14 cellular contexts compared by ENCODE assay signal in the genomic region with DNA sequence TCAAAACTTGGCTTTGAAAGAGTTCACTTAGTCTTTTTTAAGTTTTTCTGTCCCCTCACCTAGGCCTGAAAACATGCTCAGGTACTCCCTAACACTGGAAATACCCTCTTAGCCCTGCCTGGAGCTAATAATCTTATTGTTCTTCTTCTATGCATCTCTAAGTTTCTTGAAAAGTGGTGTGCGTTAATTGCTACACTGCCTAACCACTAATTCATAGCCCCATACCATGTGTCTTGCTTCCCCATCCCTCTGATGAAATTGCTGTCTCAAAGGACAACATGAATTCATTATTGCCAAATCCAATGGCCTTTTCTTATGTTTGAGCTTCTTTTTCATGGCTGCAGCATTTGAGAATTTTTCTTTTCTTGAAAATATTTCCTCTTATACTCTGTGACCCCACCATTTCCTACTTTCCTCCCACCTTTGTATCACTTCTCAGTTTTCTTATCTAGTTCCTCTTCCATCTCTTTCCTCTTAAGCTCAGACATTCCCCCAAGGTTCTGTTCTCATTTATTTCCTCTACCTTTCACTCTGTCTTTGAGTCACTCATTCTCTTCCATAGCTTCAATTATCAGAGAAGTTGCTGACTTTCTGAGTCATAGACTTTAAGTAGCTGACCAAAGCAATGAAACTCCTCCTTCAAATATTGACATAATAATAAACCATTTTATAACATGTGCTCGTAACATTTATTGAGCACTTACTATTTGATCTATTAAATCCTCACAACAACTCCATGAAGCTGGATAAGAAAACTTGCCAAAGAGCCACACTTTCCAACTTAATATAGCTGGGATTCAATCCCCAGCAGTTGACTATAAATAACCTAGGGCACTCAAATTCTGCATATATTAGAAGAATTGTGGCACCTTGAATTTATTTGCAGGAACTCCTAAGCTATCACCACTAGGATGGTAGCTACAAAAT. TPM values are rescaled to one million over a fixed set of nuclear protein-coding genes. Genes with fewer than 3 reads are reported as not detected.
DNase-seq lines count a peak whose midpoint lies in the region; ATAC-seq and TF ChIP-seq lines count a peak whose summit lies in the region.
"Had no signal": no experiment of that assay in that cellular context is flagged by ENCODE, and none has a peak within 500 bp of the region (broad histone marks: within the 10 kb centered on the region; RNA-seq: fewer than 3 reads in every experiment).

No MANE protein-coding gene starts in this region.

- peaks cover 6% of the 10 kb centered on the region for H3K9me3 Mint-ChIP-seq in natural killer cell treated with Interleukin-12 subunit alpha and Interleukin-12 subunit beta and Interleukin-15 and Interleukin-18, amount 100 ng/mL, for 72 hours
- H3K9me3 Mint-ChIP-seq in natural killer cell (peaks cover 2% of the 10 kb centered on the region in 2 donors), mesothelial cell of epicardium (peaks cover 7% of the 10 kb centered on the region)

- H3K27me3 Mint-ChIP-seq in natural killer cell treated with Interleukin-12 subunit alpha and Interleukin-12 subunit beta and Interleukin-15 and Interleukin-18, amount 100 ng/mL, for 72 hours = no peaks in the 10 kb centered on the region
- no peaks in the 10 kb centered on the region for H3K27me3 Mint-ChIP-seq in natural killer cell (ENCODE audit: low read depth in 2 of 2)
- H3K27me3 Mint-ChIP-seq in mesothelial cell of epicardium (ENCODE audit: low read depth) = no peaks in the 10 kb centered on the region
- H3K27me3 Mint-ChIP-seq: activated CD4-positive, alpha-beta memory T cell treated with anti-CD3 and anti-CD28 coated beads for 36 hours had no signal

- H3K27ac Mint-ChIP-seq in natural killer cell treated with Interleukin-12 subunit alpha and Interleukin-12 subunit beta and Interleukin-15 and Interleukin-18, amount 100 ng/mL, for 72 hours = peak overlapping the region; percentile 1 to 15
- peak overlapping the region in 1 of 2 donors; percentile 7 for H3K27ac Mint-ChIP-seq in natural killer cell
- H3K27ac Mint-ChIP-seq in mesothelial cell of epicardium = no peak overlapping the region
- H3K27ac Mint-ChIP-seq: activated CD4-positive, alpha-beta memory T cell treated with anti-CD3 and anti-CD28 coated beads for 36 hours; type B pancreatic cell had no signal

- intact Hi-C loops in natural killer cell (cut with micrococcal nuclease) = no loop called here

- TF ChIP-seq CTCF in natural killer cell (IDR thresholded peaks at IDR 0.05) = no peak
- TF ChIP-seq CTCF in mesothelial cell of epicardium (IDR thresholded peaks at IDR 0.05; ENCODE audit: unreplicated experiment) = no peak

- peaks cover under 1% of the 10 kb centered on the region for H3K36me3 Mint-ChIP-seq in natural killer cell treated with Interleukin-12 subunit alpha and Interleukin-12 subunit beta and Interleukin-15 and Interleukin-18, amount 100 ng/mL, for 72 hours
- peaks cover under 1% of the 10 kb centered on the region for H3K36me3 Mint-ChIP-seq in natural killer cell
- H3K36me3 Mint-ChIP-seq in mesothelial cell of epicardium = no peaks in the 10 kb centered on the region
- H3K36me3 Mint-ChIP-seq: activated CD4-positive, alpha-beta memory T cell treated with anti-CD3 and anti-CD28 coated beads for 36 hours; type B pancreatic cell had no signal

- DNase-seq in natural killer cell treated with Interleukin-12 subunit alpha and Interleukin-12 subunit beta and Interleukin-15 and Interleukin-18, amount 100 ng/mL, for 72 hours (ENCODE audit: low spot score) = no peak
- DNase-seq in natural killer cell (no peak), SKM-1 (lab: John Stamatoyannopoulos, UW; ENCODE audit: unreplicated experiment) (peak; percentile 86), mesothelial cell of epicardium (ENCODE audit: low spot score in 2 of 2, unreplicated experiment in 2 of 2) (no peak), KG1 (lab: John Stamatoyannopoulos, UW) (no peak), NCI-H2081 treated with DMSO at 0.1 percent for 48 hours (lab: John Stamatoyannopoulos, UW) (no peak)
- no peak for DNase-seq in stimulated activated CD4-positive, alpha-beta T cell treated with anti-CD3 and anti-CD28 coated beads, Interleukin-15, amount 100 ng/mL, for 24 hours
- DNase-seq: activated CD4-positive, alpha-beta memory T cell treated with anti-CD3 and anti-CD28 coated beads for 36 hours; colonic mucosa; NCI-H2081; stimulated activated CD4-positive, alpha-beta T cell treated with anti-CD3 and anti-CD28 coated beads, Interleukin-12 subunit alpha, Interleukin-12 subunit beta, amount 100 ng/mL, for 4 hours had no signal

- ATAC-seq in natural killer cell treated with Interleukin-12 subunit alpha and Interleukin-12 subunit beta and Interleukin-15 and Interleukin-18, amount 100 ng/mL, for 72 hours = no peak
- no peak for ATAC-seq in natural killer cell
- ATAC-seq in HG03175 (IDR thresholded peaks at IDR 0.05; ENCODE audit: unreplicated experiment) = peak; percentile 70
- ATAC-seq: A549 had no signal

- H3K4me1 Mint-ChIP-seq in natural killer cell treated with Interleukin-12 subunit alpha and Interleukin-12 subunit beta and Interleukin-15 and Interleukin-18, amount 100 ng/mL, for 72 hours (ENCODE audit: low read depth in 2 of 2) = peaks cover 10 to 11% of the 10 kb centered on the region in 2 donors
- H3K4me1 Mint-ChIP-seq in natural killer cell = peaks cover 15 to 19% of the 10 kb centered on the region in 2 donors
- H3K4me1 Mint-ChIP-seq in mesothelial cell of epicardium = no peaks in the 10 kb centered on the region

- H3K4me3 Mint-ChIP-seq in natural killer cell treated with Interleukin-12 subunit alpha and Interleukin-12 subunit beta and Interleukin-15 and Interleukin-18, amount 100 ng/mL, for 72 hours = no peak overlapping the region
- H3K4me3 Mint-ChIP-seq in natural killer cell (no peak overlapping the region), mesothelial cell of epicardium (no peak overlapping the region)
- H3K4me3 Mint-ChIP-seq: activated CD4-positive, alpha-beta memory T cell treated with anti-CD3 and anti-CD28 coated beads for 36 hours; type B pancreatic cell had no signal

RNA-seq across cellular contexts. Expression of a gene that starts 35.5 kb away (rescaled TPM):
- total RNA-seq in natural killer cell treated with Interleukin-12 subunit alpha and Interleukin-12 subunit beta and Interleukin-15 and Interleukin-18, amount 100 ng/mL, for 72 hours = not detected
- not detected for total RNA-seq in natural killer cell
- not detected in 3 replicates for total RNA-seq in mesothelial cell of epicardium
- total RNA-seq: activated CD4-positive, alpha-beta memory T cell treated with anti-CD3 and anti-CD28 coated beads for 36 hours; colonic mucosa had no signal
